ENCODE assay signal across 1 cellular context in the genomic region with DNA sequence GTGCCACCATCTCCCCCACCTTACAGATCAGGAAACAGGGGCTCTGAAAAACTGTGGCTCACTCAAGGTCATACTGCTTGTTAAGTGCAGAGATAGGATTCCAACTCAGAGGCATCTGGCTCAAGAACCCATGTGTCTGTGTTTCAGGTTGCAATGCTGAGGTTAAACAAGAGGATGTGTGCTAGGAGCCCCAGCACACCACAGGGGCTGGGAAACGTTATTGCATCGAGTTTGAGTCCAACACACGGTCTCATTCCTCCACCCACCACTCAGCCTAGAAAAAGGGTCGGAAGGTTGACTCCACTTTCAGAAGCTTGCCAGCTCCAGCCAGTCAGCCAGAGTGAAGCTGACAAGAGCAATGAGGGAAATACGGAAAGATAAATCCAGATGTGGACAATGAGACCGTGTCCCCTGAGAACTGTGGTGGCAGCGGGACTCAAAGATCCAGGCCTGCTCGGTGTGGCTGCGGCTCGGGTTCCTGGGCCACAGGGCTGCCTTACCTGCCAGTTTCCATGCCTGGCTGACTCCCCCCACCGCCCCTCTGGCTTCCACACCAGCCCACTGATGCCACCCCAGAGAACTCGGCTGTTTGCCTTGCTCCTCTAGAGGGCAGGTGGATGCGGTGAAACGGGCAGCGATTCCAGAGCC. TPM values are rescaled to one million over a fixed set of nuclear protein-coding genes. Genes with fewer than 3 reads are reported as not detected.
"Had no signal": no experiment of that assay in that cellular context is flagged by ENCODE, and none has a peak within 500 bp of the region (broad histone marks: within the 10 kb centered on the region; RNA-seq: fewer than 3 reads in every experiment).

No MANE protein-coding gene starts in this region.

RNA-seq across cellular contexts. Expression of gene NPIPA8, which starts 33.4 kb away (rescaled TPM):
- total RNA-seq: GM12878 had no signal
